In the genomic region with DNA sequence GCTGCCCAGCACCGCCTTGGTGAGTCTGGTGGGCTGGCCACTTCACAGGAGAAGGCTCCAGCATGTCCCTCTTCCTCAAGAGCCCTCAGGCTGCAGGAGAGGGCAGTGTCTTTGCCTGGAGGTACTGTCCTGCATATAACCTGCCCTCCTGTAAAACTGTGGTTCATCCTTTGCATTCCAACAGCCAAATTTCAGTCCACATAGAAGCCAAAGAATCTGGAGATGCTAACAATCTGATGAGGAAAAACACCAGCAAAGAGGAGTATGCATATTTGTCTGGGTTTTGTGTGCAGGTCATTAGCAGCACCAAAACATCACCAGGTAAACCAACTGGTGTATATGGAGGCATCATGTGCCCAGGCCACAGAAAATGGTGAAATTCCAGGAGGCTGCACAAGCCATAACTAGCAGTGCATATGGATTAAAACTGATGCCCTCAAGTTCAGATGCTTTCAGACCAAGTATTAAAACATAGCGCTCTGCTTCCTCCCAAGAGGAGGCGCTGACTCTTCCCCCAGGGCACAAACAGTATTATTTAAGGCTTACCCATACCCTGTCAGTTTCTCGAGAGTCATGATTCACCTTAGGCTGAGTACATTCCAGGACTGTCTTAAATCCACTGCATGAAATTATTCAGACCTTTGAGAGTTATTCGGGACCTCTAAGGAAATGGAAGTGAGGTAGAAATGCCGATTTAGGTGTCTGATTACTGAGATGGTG, we compare ENCODE assay signal across 16 cellular contexts.
DNase-seq lines count a peak whose midpoint lies in the region; ATAC-seq, FAIRE-seq and TF ChIP-seq lines count a peak whose summit lies in the region.
"Had no signal": no experiment of that assay in that cellular context is flagged by ENCODE, and none has a peak within 500 bp of the region (broad histone marks: within the 10 kb centered on the region; RNA-seq: fewer than 3 reads in every experiment).

No MANE protein-coding gene starts in this region.

- TF ChIP-seq POLR2A in GM18505 (IDR thresholded peaks at IDR 0.05; ENCODE audit: borderline replicate concordance, extremely low read depth, insufficient read depth, insufficient read length), result no peak

- H3K4me1 ChIP-seq in keratinocyte (ENCODE audit: control insufficient read depth, extremely low read depth, insufficient read depth, low read length), result peaks cover 22% of the 10 kb centered on the region
- H3K4me1 ChIP-seq: SJSA1 had no signal

- peaks cover 2% of the 10 kb centered on the region for H3K9me1 ChIP-seq in keratinocyte (ENCODE audit: control insufficient read depth, extremely low read depth, insufficient read depth, low read length)

- H3K9ac ChIP-seq in keratinocyte (ENCODE audit: control insufficient read depth, extremely low read depth, insufficient read depth, low read length), result no peak overlapping the region

- peak; percentile 15 to 39 (median 28) for TF ChIP-seq CTCF in keratinocyte (optimal IDR thresholded peaks at IDR 0.05 in 1 of 3, IDR thresholded peaks at IDR 0.05 in 1 of 3, conservative IDR thresholded peaks at IDR 0.05 in 1 of 3; ENCODE audit: extremely low read depth in 1 of 3, insufficient read depth in 2 of 3, low read length in 3 of 3)

- no peak overlapping the region for H3K4me3 Mint-ChIP-seq in activated CD8-positive, alpha-beta T cell treated with anti-CD3 and anti-CD28 coated beads, Interleukin-2, amount 10 ng/mL, durations not matched to agents 7 days and 5 days
- H3K4me3 Mint-ChIP-seq: CD4-positive, alpha-beta memory T cell; H9 had no signal

- no peaks in the 10 kb centered on the region for H3K79me2 ChIP-seq in keratinocyte (ENCODE audit: control insufficient read depth, insufficient read depth, low read length)

- peaks cover 24% of the 10 kb centered on the region for H3K4me1 Mint-ChIP-seq in activated CD8-positive, alpha-beta T cell treated with anti-CD3 and anti-CD28 coated beads, Interleukin-2, amount 10 ng/mL, durations not matched to agents 7 days and 5 days (ENCODE audit: low read depth)
- H3K4me1 Mint-ChIP-seq: CD4-positive, alpha-beta memory T cell had no signal

- POLR2A ChIA-PET in activated CD8-positive, alpha-beta T cell treated with anti-CD3 and anti-CD28 coated beads, Interleukin-2, amount 10 ng/mL, durations not matched to agents 7 days and 5 days (lab: Charles Lee), result interaction anchor here (1.1 kb wide), 1 partner anchor 31 kb away, joined by 3 read pairs; no protein-coding TSS in a partner anchor

- H3K27ac Mint-ChIP-seq in activated CD8-positive, alpha-beta T cell treated with anti-CD3 and anti-CD28 coated beads, Interleukin-2, amount 10 ng/mL, durations not matched to agents 7 days and 5 days, result no peak overlapping the region
- H3K27ac Mint-ChIP-seq: H9 had no signal

- CTCF ChIA-PET in activated CD8-positive, alpha-beta T cell treated with anti-CD3 and anti-CD28 coated beads, Interleukin-2, amount 10 ng/mL, durations not matched to agents 7 days and 5 days (lab: Charles Lee), result interaction anchor here (1.1 to 1.9 kb wide), 4 partner anchors 8 to 100 kb away, joined by 3 to 9 read pairs (median 8); no protein-coding TSS in a partner anchor

- H3K9me3 ChIP-seq in keratinocyte (ENCODE audit: control insufficient read depth, low read depth, low read length), result no peaks in the 10 kb centered on the region
- H3K9me3 ChIP-seq: SJSA1 had no signal

- no peaks in the 10 kb centered on the region for H3K36me3 ChIP-seq in keratinocyte (ENCODE audit: control insufficient read depth in 2 of 2, extremely low read depth in 1 of 2, insufficient read depth in 2 of 2, low read length in 2 of 2)
- H3K36me3 ChIP-seq: SJSA1 had no signal

- peak; percentile 87 for FAIRE-seq in keratinocyte (lab: Jason Lieb, UNC)
- FAIRE-seq: K562 had no signal

- no peaks in the 10 kb centered on the region for H4K20me1 ChIP-seq in keratinocyte (ENCODE audit: control insufficient read depth, extremely low read depth, insufficient read depth, low read length)

- no peak overlapping the region for H3K27ac ChIP-seq in keratinocyte (ENCODE audit: control insufficient read depth, insufficient read depth, low read length)
- H3K27ac ChIP-seq: SJSA1 had no signal

- H3K27me3 ChIP-seq in keratinocyte (ENCODE audit: control insufficient read depth, extremely low read depth, insufficient read depth, low read length), result no peaks in the 10 kb centered on the region

- dilution Hi-C loops in keratinocyte (cut with MboI; ENCODE audit: extremely low pct_ligation_motif_present, low sequenced_read_pairs), result no loop called here

- no peaks in the 10 kb centered on the region for H3K9me3 Mint-ChIP-seq in activated CD8-positive, alpha-beta T cell treated with anti-CD3 and anti-CD28 coated beads, Interleukin-2, amount 10 ng/mL, durations not matched to agents 7 days and 5 days (ENCODE audit: insufficient read depth)
- H3K9me3 Mint-ChIP-seq: CD4-positive, alpha-beta memory T cell; H9 had no signal

- H3K4me2 ChIP-seq in keratinocyte (ENCODE audit: control insufficient read depth, extremely low read depth, insufficient read depth, low read depth, low read length), result peak overlapping the region; percentile 22

- peak; percentile 41 for DNase-seq in EH (ENCODE audit: low read depth)
- DNase-seq in M059J (ENCODE audit: low read depth), result peak; percentile 84
- peak; percentile 3 for DNase-seq in amniotic epithelial cell (ENCODE audit: low read depth)
- peak; percentile 61 for DNase-seq in keratinocyte (ENCODE audit: low read depth, low spot score)
- no peak for DNase-seq in stimulated activated CD4-positive, alpha-beta T cell treated with anti-CD3 and anti-CD28 coated beads, Interleukin-1b, Interleukin-23, amount 100 ng/mL, for 48 hours
- DNase-seq in activated CD8-positive, alpha-beta T cell treated with anti-CD3 and anti-CD28 coated beads, Interleukin-2, amount 10 ng/mL, durations not matched to agents 7 days and 5 days, result no peak
- DNase-seq: CD4-positive, alpha-beta memory T cell; H9; NCI-H1105; NCI-H187; RPMI8226; SW 1271 had no signal

- H3K27me3 Mint-ChIP-seq in activated CD8-positive, alpha-beta T cell treated with anti-CD3 and anti-CD28 coated beads, Interleukin-2, amount 10 ng/mL, durations not matched to agents 7 days and 5 days (ENCODE audit: low read depth), result no peaks in the 10 kb centered on the region

- H3K4me3 ChIP-seq in keratinocyte (ENCODE audit: control insufficient read depth in 2 of 3, extremely low read depth in 1 of 3, insufficient read depth in 2 of 3, low read depth in 1 of 3, low read length in 3 of 3), result no peak overlapping the region
- H3K4me3 ChIP-seq: K562, SJSA1 had no signal

- no peak overlapping the region for H2AFZ ChIP-seq in keratinocyte (ENCODE audit: control insufficient read depth, low read length)

- H3K36me3 Mint-ChIP-seq in activated CD8-positive, alpha-beta T cell treated with anti-CD3 and anti-CD28 coated beads, Interleukin-2, amount 10 ng/mL, durations not matched to agents 7 days and 5 days (ENCODE audit: low read depth), result peaks cover 31% of the 10 kb centered on the region
- H3K36me3 Mint-ChIP-seq: CD4-positive, alpha-beta memory T cell had no signal

- ATAC-seq in HG03342 (IDR thresholded peaks at IDR 0.05; ENCODE audit: unreplicated experiment) (no peak), GM18505 (IDR thresholded peaks at IDR 0.05; ENCODE audit: unreplicated experiment) (no peak)
- ATAC-seq in activated CD8-positive, alpha-beta T cell treated with anti-CD3 and anti-CD28 coated beads, Interleukin-2, amount 10 ng/mL, durations not matched to agents 7 days and 5 days, result no peak
- ATAC-seq: K562 had no signal

Comparison
In these comparisons a context has a peak if more than half of its experiments do, and no peak if none do; other contexts are left out.
1. DNase-seq: peak in EH (single experiment), M059J (single experiment), amniotic epithelial cell (single experiment) and keratinocyte (single experiment); none in stimulated activated CD4-positive, alpha-beta T cell treated with anti-CD3 and anti-CD28 coated beads, Interleukin-1b, Interleukin-23, amount 100 ng/mL, for 48 hours (single experiment) and activated CD8-positive, alpha-beta T cell treated with anti-CD3 and anti-CD28 coated beads, Interleukin-2, amount 10 ng/mL, durations not matched to agents 7 days and 5 days (single experiment).